Comparison of ENCODE assay signal across 8 cellular contexts in genomic region chr9:86354882-86355399, GRCh38. TPM values are rescaled to one million over a fixed set of nuclear protein-coding genes. Genes with fewer than 3 reads are reported as not detected.
A peak's percentile ranks its signal among the peaks of the same experiment; 100 is the strongest.
DNase-seq lines count a peak whose midpoint lies in the region; ATAC-seq, FAIRE-seq and TF ChIP-seq lines count a peak whose summit lies in the region.

No MANE protein-coding gene starts in this region.

- no peak for FAIRE-seq in pancreas (lab: Jason Lieb, UNC)

- H3K4me1 ChIP-seq in esophagus (ENCODE audit: control insufficient read depth in 2 of 2, insufficient read depth in 2 of 2, low read length in 1 of 2) (peaks cover 0 to 2% of the 10 kb centered on the region in 2 donors), pancreas (peaks cover 0 to 37% (median 33%) of the 10 kb centered on the region in 3 donors)

- DNase-seq in activated CD4-positive, alpha-beta T cell treated with anti-CD3 and anti-CD28 coated beads, Interleukin-2, amount 10 ng/mL, durations not matched to agents 24 days and 14 days: no peak
- no peak for DNase-seq in activated CD4-positive, alpha-beta T cell treated with anti-CD3 and anti-CD28 coated beads, Interleukin-2, amount 50 U/mL, for 48 hours
- no peak for DNase-seq in SK-N-MC (ENCODE audit: low read depth, low spot score)
- DNase-seq in pancreas: no peak
- DNase-seq in NK-92 (lab: John Stamatoyannopoulos, UW; ENCODE audit: unreplicated experiment): no peak

- no peaks in the 10 kb centered on the region for H3K9me3 Mint-ChIP-seq in activated CD4-positive, alpha-beta T cell treated with anti-CD3 and anti-CD28 coated beads, Interleukin-2, amount 10 ng/mL, durations not matched to agents 24 days and 14 days

- no peaks in the 10 kb centered on the region for H3K9me3 ChIP-seq in SK-N-MC (ENCODE audit: low read depth, low read length)
- no peaks in the 10 kb centered on the region for H3K9me3 ChIP-seq in esophagus (ENCODE audit: control insufficient read depth in 2 of 2, insufficient read depth in 1 of 2, low read depth in 1 of 2, low read length in 1 of 2)
- no peaks in the 10 kb centered on the region for H3K9me3 ChIP-seq in pancreas

- peak overlapping the region; percentile 73 for H3K9ac ChIP-seq in SK-N-MC (ENCODE audit: insufficient read length)

- peak overlapping the region; percentile 96 for H3K27ac Mint-ChIP-seq in activated CD4-positive, alpha-beta T cell treated with anti-CD3 and anti-CD28 coated beads, Interleukin-2, amount 10 ng/mL, durations not matched to agents 24 days and 14 days

- 20 to 22% methylated on average over 20 of the region's 20 CpGs for WGBS in esophagus, 2 donors
- WGBS in pancreas, 2 donors: 13 to 15% methylated on average over 20 of the region's 20 CpGs

- peak overlapping the region; percentile 99 for H3K4me3 Mint-ChIP-seq in activated CD4-positive, alpha-beta T cell treated with anti-CD3 and anti-CD28 coated beads, Interleukin-2, amount 10 ng/mL, durations not matched to agents 24 days and 14 days

- peaks cover 8% of the 10 kb centered on the region for H3K27me3 Mint-ChIP-seq in activated CD4-positive, alpha-beta T cell treated with anti-CD3 and anti-CD28 coated beads, Interleukin-2, amount 10 ng/mL, durations not matched to agents 24 days and 14 days

- H3K4me1 Mint-ChIP-seq in activated CD4-positive, alpha-beta T cell treated with anti-CD3 and anti-CD28 coated beads, Interleukin-2, amount 10 ng/mL, durations not matched to agents 24 days and 14 days: peaks cover 22% of the 10 kb centered on the region

- no peaks in the 10 kb centered on the region for H3K27me3 ChIP-seq in esophagus (ENCODE audit: control insufficient read depth in 1 of 2, insufficient read depth in 2 of 2, low read length in 2 of 2)
- no peaks in the 10 kb centered on the region for H3K27me3 ChIP-seq in pancreas

- peaks cover 24% of the 10 kb centered on the region for H3K36me3 Mint-ChIP-seq in activated CD4-positive, alpha-beta T cell treated with anti-CD3 and anti-CD28 coated beads, Interleukin-2, amount 10 ng/mL, durations not matched to agents 24 days and 14 days (ENCODE audit: low read depth)

- H3K27ac ChIP-seq in SK-N-MC (no peak overlapping the region), esophagus (ENCODE audit: low read depth in 2 of 2, low read length in 1 of 2) (peak overlapping the region; percentile 91 to 99), pancreas (peak overlapping the region; percentile 67 to 99 (median 95))

- no peak for TF ChIP-seq CTCF in pancreas (IDR thresholded peaks at IDR 0.05)

- ATAC-seq in pancreas (peak in 2 of 4 donors; percentile 1), HG03342 (IDR thresholded peaks at IDR 0.05; ENCODE audit: unreplicated experiment) (no peak), HG02840 (IDR thresholded peaks at IDR 0.05; ENCODE audit: low FRiP score, unreplicated experiment) (no peak)

- intact Hi-C loops in activated CD4-positive, alpha-beta T cell treated with anti-CD3 and anti-CD28 coated beads, Interleukin-2, amount 10 ng/mL, durations not matched to agents 24 days and 14 days (cut with micrococcal nuclease): loop anchor here (1.0 to 5.0 kb wide), 4 partner anchors 73 to 613 kb away; partner anchors contain the start of genes AGTPBP1 and ISCA1
- intact Hi-C loops in pancreas (cut with DNase I): no loop called here

- H3K4me3 ChIP-seq in SK-N-MC (peak overlapping the region; percentile 82), esophagus (ENCODE audit: low read depth in 1 of 2, low read length in 2 of 2) (peak overlapping the region; percentile 75 to 77), pancreas (peak overlapping the region; percentile 48 to 99 (median 89))

- H3K36me3 ChIP-seq in SK-N-MC (ENCODE audit: insufficient read depth, low read length) (peaks cover 3% of the 10 kb centered on the region; the same call in 1 of the 2 replicates), esophagus (ENCODE audit: control insufficient read depth in 2 of 2, insufficient read depth in 2 of 2, low read length in 1 of 2) (no peaks in the 10 kb centered on the region), pancreas (no peaks in the 10 kb centered on the region)

RNA-seq across cellular contexts. Expression of gene TUT7, which starts 0.7 kb away (rescaled TPM):
- total RNA-seq in activated CD4-positive, alpha-beta T cell treated with anti-CD3 and anti-CD28 coated beads, Interleukin-2, amount 10 ng/mL, durations not matched to agents 24 days and 14 days: 38.9 and 39.7 TPM in 2 replicates
- 10 to 100 TPM; 23.5 to 35.4 TPM for polyA plus RNA-seq in esophagus
- 10 to 100 TPM in 4 of 6 donors, 1 to 10 TPM in 2; 9.8 to 26.2 (median 13.5) TPM for total RNA-seq in pancreas
- polyA plus RNA-seq in pancreas: 10 to 100 TPM in 1 of 2 donors, 1 to 10 TPM in 1; 9.8 to 12.1 TPM
